ENCODE assay signal across 25 cellular contexts in the genomic region with DNA sequence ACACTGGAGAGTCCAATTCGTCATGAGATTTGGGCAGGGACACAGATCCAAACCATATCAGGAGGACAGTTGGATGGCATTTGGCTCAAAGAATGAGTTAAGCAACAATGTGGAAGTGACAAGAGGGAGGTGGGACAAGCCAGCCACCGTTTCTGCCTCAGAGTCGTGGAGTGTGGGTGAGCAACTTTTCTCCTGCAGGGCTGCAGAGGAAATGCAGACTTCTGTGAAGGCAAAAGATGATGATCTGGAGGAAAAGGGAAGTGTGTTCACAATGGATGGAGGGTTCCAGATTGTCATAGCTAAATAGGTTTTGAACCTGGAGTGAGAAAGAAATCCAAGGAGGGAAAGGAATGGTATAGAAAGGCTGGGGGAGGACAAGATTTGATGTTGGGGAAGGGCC. TPM values are rescaled to one million over a fixed set of nuclear protein-coding genes. Genes with fewer than 3 reads are reported as not detected.
DNase-seq lines count a peak whose midpoint lies in the region; ATAC-seq and TF ChIP-seq lines count a peak whose summit lies in the region.
"Had no signal": no experiment of that assay in that cellular context is flagged by ENCODE, and none has a peak within 500 bp of the region (broad histone marks: within the 10 kb centered on the region; RNA-seq: fewer than 3 reads in every experiment).

No MANE protein-coding gene starts in this region.

- peak overlapping the region in 1 of 7 donors; percentile 50 for H3K27ac Mint-ChIP-seq in CD14-positive monocyte
- H3K27ac Mint-ChIP-seq: activated CD4-positive, alpha-beta T cell treated with anti-CD3 and anti-CD28 coated beads for 36 hours; activated T-cell treated with anti-CD3 and anti-CD28 coated beads, Interleukin-2, amount 50 U/mL, for 72 hours; CD4-positive, alpha-beta memory T cell; nephron progenitor cell; stimulated activated naive B cell treated with anti-CD40 and anti-IgM and Interleukin-4, amounts not matched to agents 10 μg/mL and 1 μg/mL and 100 μg/mL, for 72 hours had no signal

- H3K27me3 Mint-ChIP-seq in CD14-positive monocyte (ENCODE audit: low read depth in 3 of 3), result peaks cover 0 to 3% (median 0%) of the 10 kb centered on the region in 3 donors
- H3K27me3 Mint-ChIP-seq: activated CD4-positive, alpha-beta T cell treated with anti-CD3 and anti-CD28 coated beads for 36 hours; CD4-positive, alpha-beta memory T cell; stimulated activated naive B cell treated with anti-CD40 and anti-IgM and Interleukin-4, amounts not matched to agents 10 μg/mL and 1 μg/mL and 100 μg/mL, for 72 hours had no signal

- H3K4me3 ChIP-seq in BE2C (ENCODE audit: low read depth, low read length) (no peak overlapping the region), GM12875 (ENCODE audit: low read depth, low read length) (no peak overlapping the region), epithelial cell of esophagus (ENCODE audit: low read length) (no peak overlapping the region), body of pancreas (no peak overlapping the region), A673 (ENCODE audit: low read depth, low read length, poor library complexity, severe bottlenecking) (no peak overlapping the region)
- H3K4me3 ChIP-seq: esophagus squamous epithelium, HAP-1, thoracic aorta had no signal

- whole genome bisulfite sequencing in body of pancreas, 2 donors, result 59 to 60% methylated on average over 3 of the region's 3 CpGs

- H3K9me3 Mint-ChIP-seq in CD14-positive monocyte, result peaks cover 0 to 3% (median 0%) of the 10 kb centered on the region in 7 donors
- H3K9me3 Mint-ChIP-seq: nephron progenitor cell; stimulated activated naive B cell treated with anti-CD40 and anti-IgM and Interleukin-4, amounts not matched to agents 10 μg/mL and 1 μg/mL and 100 μg/mL, for 72 hours had no signal

- TF ChIP-seq POLR2A in body of pancreas (IDR thresholded peaks at IDR 0.05), result no peak

- ATAC-seq in body of pancreas, result no peak
- ATAC-seq: activated CD4-positive, alpha-beta T cell treated with anti-CD3 and anti-CD28 coated beads for 36 hours; activated T-cell treated with anti-CD3 and anti-CD28 coated beads, Interleukin-2, amount 50 U/mL, for 72 hours; Panc1 had no signal

- no peak overlapping the region for H3K27ac ChIP-seq in body of pancreas
- H3K27ac ChIP-seq in A673 (ENCODE audit: low read depth, low read length, poor library complexity, severe bottlenecking), result no peak overlapping the region
- H3K27ac ChIP-seq: esophagus squamous epithelium, thoracic aorta had no signal

- 0 out of 2 replicates have a peak, but pooled peaks have one; percentile 1 for TF ChIP-seq CTCF in BE2C (IDR thresholded peaks at IDR 0.05; ENCODE audit: low read depth, low read length)
- TF ChIP-seq CTCF in GM12875 (IDR thresholded peaks at IDR 0.05; ENCODE audit: borderline replicate concordance, insufficient read depth, low read depth, low read length), result 0 out of 2 replicates have a peak, but pooled peaks have one; percentile 10
- peak; percentile 3 for TF ChIP-seq CTCF in epithelial cell of esophagus (IDR thresholded peaks at IDR 0.05; ENCODE audit: insufficient read depth, low read depth, low read length, missing control alignments)
- TF ChIP-seq CTCF in body of pancreas (IDR thresholded peaks at IDR 0.05), result no peak
- no peak for TF ChIP-seq CTCF in CD14-positive monocyte (IDR thresholded peaks at IDR 0.05)
- TF ChIP-seq CTCF in A673 (conservative IDR thresholded peaks at IDR 0.05; ENCODE audit: low read depth, low read length), result no peak

- no peaks in the 10 kb centered on the region for H3K27me3 ChIP-seq in BE2C
- no peaks in the 10 kb centered on the region for H3K27me3 ChIP-seq in body of pancreas
- H3K27me3 ChIP-seq in A673 (replicated peaks; ENCODE audit: insufficient read depth, low read depth, low read length, poor library complexity), result no peaks in the 10 kb centered on the region
- H3K27me3 ChIP-seq: esophagus squamous epithelium had no signal

- no peaks in the 10 kb centered on the region for H3K9me3 ChIP-seq in BE2C
- H3K9me3 ChIP-seq in body of pancreas, result no peaks in the 10 kb centered on the region
- H3K9me3 ChIP-seq in A673 (ENCODE audit: low read depth, low read length, poor library complexity, severe bottlenecking), result no peaks in the 10 kb centered on the region
- H3K9me3 ChIP-seq: esophagus squamous epithelium, HAP-1, thoracic aorta had no signal

- CTCF ChIA-PET in A673 (lab: Charles Lee), result interaction anchor here (0.7 kb wide), 1 partner anchor 10 kb away, joined by 3 read pairs; no protein-coding TSS in a partner anchor

- no peak overlapping the region for H3K4me3 Mint-ChIP-seq in CD14-positive monocyte
- H3K4me3 Mint-ChIP-seq: activated CD4-positive, alpha-beta T cell treated with anti-CD3 and anti-CD28 coated beads for 36 hours; activated T-cell treated with anti-CD3 and anti-CD28 coated beads, Interleukin-2, amount 50 U/mL, for 72 hours; CD4-positive, alpha-beta memory T cell; nephron progenitor cell; stimulated activated naive B cell treated with anti-CD40 and anti-IgM and Interleukin-4, amounts not matched to agents 10 μg/mL and 1 μg/mL and 100 μg/mL, for 72 hours had no signal

- H3K36me3 Mint-ChIP-seq in CD14-positive monocyte, result no peaks in the 10 kb centered on the region
- H3K36me3 Mint-ChIP-seq: CD4-positive, alpha-beta memory T cell; stimulated activated naive B cell treated with anti-CD40 and anti-IgM and Interleukin-4, amounts not matched to agents 10 μg/mL and 1 μg/mL and 100 μg/mL, for 72 hours had no signal

- no peak for DNase-seq in BE2C
- DNase-seq in OCI-M1 (lab: John Stamatoyannopoulos, UW), result peak; percentile 32
- no peak for DNase-seq in epithelial cell of esophagus (ENCODE audit: low read depth)
- no peak for DNase-seq in body of pancreas
- no peak for DNase-seq in CD14-positive monocyte (ENCODE audit: low spot score)
- DNase-seq in A673 (ENCODE audit: low spot score), result no peak
- no peak for DNase-seq in dermis blood vessel endothelial cell
- DNase-seq: activated CD4-positive, alpha-beta T cell treated with anti-CD3 and anti-CD28 coated beads for 36 hours; activated naive CD4-positive, alpha-beta T cell treated with anti-CD3 and anti-CD28 coated beads, Interleukin-2, amount 50 U/mL, for 16 hours; activated T-cell treated with anti-CD3 and anti-CD28 coated beads, Interleukin-2, amount 50 U/mL, for 72 hours; aorta; CD4-positive, alpha-beta memory T cell; cerebellar nuclear complex; DMS153; effector CD8-positive, alpha-beta T cell; esophagus squamous epithelium; NCI-H774; nephron progenitor cell; stimulated activated CD4-positive, alpha-beta T cell treated with anti-CD3 and anti-CD28 coated beads, Interleukin-1b, Interleukin-23, amount 100 ng/mL, for 48 hours; stimulated activated naive B cell treated with anti-CD40 and anti-IgM and Interleukin-4, amounts not matched to agents 10 μg/mL and 1 μg/mL and 100 μg/mL, for 72 hours; T1000 had no signal

- BruUV-seq in A673 (replicated peaks; lab: Mats Ljungman, UMichigan), result no TSS peak

- H3K36me3 ChIP-seq in BE2C (no peaks in the 10 kb centered on the region), body of pancreas (replicated peaks in 1 of 2; ENCODE audit: insufficient read depth in 1 of 2, low read depth in 2 of 2) (no peaks in the 10 kb centered on the region), A673 (ENCODE audit: insufficient read depth, low read length, poor library complexity, severe bottlenecking) (no peaks in the 10 kb centered on the region)
- H3K36me3 ChIP-seq: esophagus squamous epithelium, HAP-1, thoracic aorta had no signal

- POLR2A ChIA-PET in A673 (lab: Charles Lee; ENCODE audit: low non-redundant PET), result no interaction called here

- H3K4me1 ChIP-seq in BE2C (no peaks in the 10 kb centered on the region), body of pancreas (peaks cover 4% of the 10 kb centered on the region), A673 (ENCODE audit: insufficient read depth, low read length, poor library complexity, severe bottlenecking) (no peaks in the 10 kb centered on the region)

- intact Hi-C loops in body of pancreas (cut with DNase I), result no loop called here
- intact Hi-C loops in CD14-positive monocyte (cut with micrococcal nuclease), result no loop called here
- intact Hi-C loops in A673 (cut with micrococcal nuclease; ENCODE audit: unreplicated experiment), result no loop called here

- no peaks in the 10 kb centered on the region for H3K4me1 Mint-ChIP-seq in CD14-positive monocyte
- H3K4me1 Mint-ChIP-seq: CD4-positive, alpha-beta memory T cell; stimulated activated naive B cell treated with anti-CD40 and anti-IgM and Interleukin-4, amounts not matched to agents 10 μg/mL and 1 μg/mL and 100 μg/mL, for 72 hours had no signal

RNA-seq across cellular contexts. Expression of gene KANK4, which starts 16.4 kb away (rescaled TPM):
- 0.14 TPM for polyA plus RNA-seq in BE2C (2012; ENCODE audit: insufficient read depth, insufficient read length, low read depth)
- total RNA-seq in body of pancreas, result 10 to 100 TPM in 1 of 2 donors, 1 to 10 TPM in 1; 9.1 to 23.7 TPM
- not detected for polyA plus RNA-seq in CD14-positive monocyte
- 0.13 and 0.24 TPM in 2 replicates for total RNA-seq in A673 (2021)
- not detected in 2 replicates for total RNA-seq in dermis blood vessel endothelial cell
- total RNA-seq: activated CD4-positive, alpha-beta T cell treated with anti-CD3 and anti-CD28 coated beads for 36 hours; activated T-cell treated with anti-CD3 and anti-CD28 coated beads, Interleukin-2, amount 50 U/mL, for 72 hours; CD4-positive, alpha-beta memory T cell had no signal
- polyA plus RNA-seq: CD4-positive, alpha-beta memory T cell had no signal

Comparison
In these comparisons a context has a peak if more than half of its experiments do, and no peak if none do; other contexts are left out.
1. CTCF ChIP-seq: peak in BE2C (single experiment), GM12875 (single experiment) and epithelial cell of esophagus (single experiment); none in body of pancreas (0 of 7), CD14-positive monocyte (single experiment) and A673 (single experiment).